ENCODE assay signal across 24 cellular contexts in the genomic region with DNA sequence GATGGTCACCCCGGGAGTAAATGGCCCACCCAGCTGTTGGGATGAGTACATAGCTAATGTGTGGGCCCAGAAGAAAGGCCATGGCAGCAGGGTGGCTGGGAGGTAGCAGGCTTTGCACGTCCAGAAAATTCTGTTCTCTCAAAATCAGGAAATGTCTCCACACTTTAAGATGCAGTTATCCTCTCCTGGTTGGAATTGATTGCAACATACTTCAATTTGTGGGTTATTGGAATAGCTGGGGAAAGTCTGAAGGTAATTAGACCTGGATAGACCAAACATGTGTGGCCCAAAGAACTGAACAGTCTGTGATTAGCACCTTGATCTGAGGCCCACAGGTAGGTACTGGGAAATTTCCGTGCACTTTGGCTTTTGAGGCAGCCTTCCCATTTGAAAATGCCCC. TPM values are rescaled to one million over a fixed set of nuclear protein-coding genes. Genes with fewer than 3 reads are reported as not detected.
A peak's percentile ranks its signal among the peaks of the same experiment; 100 is the strongest.
DNase-seq lines count a peak whose midpoint lies in the region; ATAC-seq, FAIRE-seq and TF ChIP-seq lines count a peak whose summit lies in the region.
"Had no signal": no experiment of that assay in that cellular context is flagged by ENCODE, and none has a peak within 500 bp of the region (broad histone marks: within the 10 kb centered on the region; RNA-seq: fewer than 3 reads in every experiment).

No MANE protein-coding gene starts in this region.

- H3K4ac ChIP-seq in trophoblast cell (ENCODE audit: low read depth, low read length) = no peak overlapping the region

- TF ChIP-seq CTCF in RWPE1 (conservative IDR thresholded peaks at IDR 0.05; ENCODE audit: low read depth) (no peak), K562 (IDR thresholded peaks at IDR 0.05 in 2 of 3, conservative IDR thresholded peaks at IDR 0.05 in 1 of 3; ENCODE audit: insufficient read depth in 2 of 3, low read depth in 1 of 3, low read length in 3 of 3) (no peak)

- no peak overlapping the region for H4K91ac ChIP-seq in trophoblast cell (ENCODE audit: low read depth, low read length)

- intact Hi-C loops in K562 (cut with micrococcal nuclease) = loop anchor here (5.0 kb wide), 1 partner anchor 266 kb away; a partner anchor contains a TSS

- no peak overlapping the region for H4K8ac ChIP-seq in trophoblast cell (ENCODE audit: low read depth, low read length)

- no peak for ATAC-seq in K562
- no peak for ATAC-seq in HG03442 (IDR thresholded peaks at IDR 0.05; ENCODE audit: unreplicated experiment)
- no peak for ATAC-seq in HG02981 (IDR thresholded peaks at IDR 0.05; ENCODE audit: unreplicated experiment)

- H3K79me1 ChIP-seq in trophoblast cell (ENCODE audit: low read length) = peaks cover 21% of the 10 kb centered on the region

- peak overlapping the region; percentile 71 for H2BK120ac ChIP-seq in trophoblast cell (ENCODE audit: insufficient read depth, low read length, poor library complexity)

- H3K18ac ChIP-seq in trophoblast cell (ENCODE audit: low read length) = no peak overlapping the region

- TF ChIP-seq POLR2A in K562 (conservative IDR thresholded peaks at IDR 0.05) = no peak

- H3K4me3 ChIP-seq in K562 (no peak overlapping the region), trophoblast cell (ENCODE audit: low read depth, low read length) (no peak overlapping the region)
- H3K4me3 ChIP-seq: GM23248, HAP-1 had no signal

- no peak for TF ChIP-seq EP300 in K562 (IDR thresholded peaks at IDR 0.05; ENCODE audit: low read length)

- H3K9me1 ChIP-seq in K562 (ENCODE audit: control insufficient read depth, insufficient read depth, low read length) = no peaks in the 10 kb centered on the region

- H4K12ac ChIP-seq in trophoblast cell (ENCODE audit: low read depth, low read length) = no peak overlapping the region

- no peak overlapping the region for H3K4me2 ChIP-seq in K562 (ENCODE audit: insufficient read depth, low read length)
- H3K4me2 ChIP-seq in trophoblast cell (ENCODE audit: low read length) = no peak overlapping the region

- CTCF ChIA-PET in RWPE1 (lab: Yijun Ruan, JAX) (interaction anchor here (1.7 kb wide), 1 partner anchor 18 kb away, joined by 4 read pairs; no protein-coding TSS in a partner anchor), K562 (lab: Yijun Ruan, JAX; ENCODE audit: low intra/inter-chr PET ratio) (no interaction called here)

- no peak overlapping the region for H3K14ac ChIP-seq in trophoblast cell (ENCODE audit: low read length)

- no peak for FAIRE-seq in K562 (lab: Jason Lieb, UNC)
- FAIRE-seq: A204.1, GM12891, GM19239 had no signal

- H3K23ac ChIP-seq in trophoblast cell (ENCODE audit: low read length) = no peak overlapping the region

- 18% methylated on average over 3 of the region's 3 CpGs for WGBS in K562 (ENCODE audit: insufficient coverage, low coverage, missing lambda C conversion rate)
- no CpG with 5 or more reads among the region's 3 CpGs for WGBS in trophoblast cell (ENCODE audit: extremely low coverage, insufficient coverage, insufficient read length)

- H2BK12ac ChIP-seq in trophoblast cell (ENCODE audit: low read length) = peak overlapping the region; percentile 94

- TF ChIP-seq RAD21 in K562 (CRISPR knock-in tag; conservative IDR thresholded peaks at IDR 0.05 in 1 of 2, IDR thresholded peaks at IDR 0.05 in 1 of 2) = no peak

- DNase-seq in RWPE1 (ENCODE audit: low spot score) = no peak
- DNase-seq in K562 (ENCODE audit: extremely low read depth in 1 of 4, low spot score in 3 of 4) = no peak
- no peak for DNase-seq in trophoblast cell
- no peak for DNase-seq in NCI-H446 (lab: John Stamatoyannopoulos, UW)
- DNase-seq: ACHN; BE2C; C1 segment of cervical spinal cord; CD4-positive, CD25-positive, alpha-beta regulatory T cell; CD8-positive, alpha-beta memory T cell; COR-L47; DMS 273 treated with DMSO at 0.1 percent for 48 hours; DMS53; DND-41 had no signal

- H3K79me2 ChIP-seq in K562 (ENCODE audit: control insufficient read depth, insufficient read depth, low read length) (no peaks in the 10 kb centered on the region), trophoblast cell (ENCODE audit: control insufficient read depth, insufficient read depth, low read length, poor library complexity) (peaks cover 1% of the 10 kb centered on the region)

- no peaks in the 10 kb centered on the region for H3K27me3 ChIP-seq in K562 (ENCODE audit: control insufficient read depth in 2 of 2, insufficient read depth in 2 of 2, low read length in 2 of 2)
- H3K27me3 ChIP-seq in trophoblast cell (ENCODE audit: insufficient read depth, low read length) = no peaks in the 10 kb centered on the region
- H3K27me3 ChIP-seq: BE2C had no signal

- H3K27ac ChIP-seq in RWPE1 (peak overlapping the region; percentile 72; the same call in 1 of the 2 replicates), K562 (ENCODE audit: extremely low read depth, low read depth, low read length) (no peak overlapping the region), trophoblast cell (ENCODE audit: low read depth, low read length) (no peak overlapping the region)
- H3K27ac ChIP-seq: HL-60 had no signal

- H3K4me1 ChIP-seq in K562 (replicated peaks in 1 of 2; ENCODE audit: control insufficient read depth in 2 of 2, insufficient read depth in 2 of 2, low read length in 2 of 2) = no peaks in the 10 kb centered on the region; a peak in 2 of 5 replicates
- peaks cover 19% of the 10 kb centered on the region in 2 experiments for H3K4me1 ChIP-seq in trophoblast cell (ENCODE audit: control insufficient read depth in 1 of 2, insufficient read depth in 2 of 2, low read length in 2 of 2)
- H3K4me1 ChIP-seq: BE2C had no signal

- BruUV-seq in K562 (replicated peaks; lab: Mats Ljungman, UMichigan) = no TSS peak

- no peak overlapping the region for H2AFZ ChIP-seq in K562 (ENCODE audit: low read depth, low read length)
- H2AFZ ChIP-seq in trophoblast cell (ENCODE audit: insufficient read depth, low read length, poor library complexity) = no peak overlapping the region
- H2AFZ ChIP-seq: GM23248 had no signal

- H3K9me3 ChIP-seq in K562 (replicated peaks; ENCODE audit: control insufficient read depth, insufficient read depth, low read depth, low read length) (no peaks in the 10 kb centered on the region), trophoblast cell (ENCODE audit: insufficient read depth, low read depth, low read length) (no peaks in the 10 kb centered on the region)
- H3K9me3 ChIP-seq: BE2C, HAP-1 had no signal

- POLR2A ChIA-PET in RWPE1 (lab: Yijun Ruan, JAX; ENCODE audit: low non-redundant PET) = interaction anchor here (0.7 kb wide), 1 partner anchor 40 kb away, joined by 3 read pairs; no protein-coding TSS in a partner anchor
- POLR2A ChIA-PET in K562 (lab: Yijun Ruan, JAX) = interaction anchor here (0.6 to 1.8 kb wide), 6 partner anchors 9 to 1057 kb away, joined by 3 to 4 read pairs (median 3); a partner anchor contains a TSS

- in situ Hi-C loops in K562 (cut with MboI) = no loop called here

- H4K20me1 ChIP-seq in K562 (replicated peaks; ENCODE audit: control insufficient read depth, insufficient read depth, low read length) = no peaks in the 10 kb centered on the region

- H3K36me3 ChIP-seq in K562 (ENCODE audit: control insufficient read depth, insufficient read depth, low read length) (no peaks in the 10 kb centered on the region), trophoblast cell (ENCODE audit: control insufficient read depth in 1 of 2, insufficient read depth in 2 of 2, low read length in 2 of 2) (no peaks in the 10 kb centered on the region)
- H3K36me3 ChIP-seq: BE2C, HAP-1 had no signal

- no peak overlapping the region for H3K9ac ChIP-seq in K562 (ENCODE audit: insufficient read depth in 1 of 2, low read depth in 2 of 2, low read length in 2 of 2)
- H3K9ac ChIP-seq in trophoblast cell (ENCODE audit: low read length) = no peak overlapping the region
- H3K9ac ChIP-seq: GM23248 had no signal

- no peak overlapping the region for H2BK5ac ChIP-seq in trophoblast cell (ENCODE audit: low read depth, low read length, poor library complexity)

- H2AK5ac ChIP-seq in trophoblast cell (ENCODE audit: low read length) = no peak overlapping the region

RNA-seq across cellular contexts. Expression of a gene that starts 30.2 kb away (rescaled TPM):
- 16.7 and 21.2 TPM in 2 replicates for total RNA-seq in K562 (2011; cell fraction: chromatin; rRNA removed; ENCODE audit: low replicate concordance)
- total RNA-seq in K562 (2011; cell fraction: nucleolus; rRNA removed) = 11.3 and 11.4 TPM in 2 replicates
- total RNA-seq in K562 (2011; cell fraction: nucleoplasm; rRNA removed) = 16.6 and 20.1 TPM in 2 replicates
- 19.4 and 22.9 TPM in 2 replicates for total RNA-seq in K562 (2014; rRNA removed)
- 48.8 and 50.2 TPM in 2 replicates for total RNA-seq in K562 (2014; rRNA removed; fragmentation: Illumina TruSeq; extraction: Trizol)
- total RNA-seq in K562 (2015; rRNA removed; fragmentation: Illumina TruSeq; extraction: Trizol) = 50.6 and 53.9 TPM in 2 replicates
- total RNA-seq in K562 (2021) = 59.3 and 61.3 TPM in 2 replicates
- polyA plus RNA-seq in K562 (2011; rRNA removed) = 42.7 and 51.0 TPM in 2 replicates
- polyA plus RNA-seq in K562 (2011; cell fraction: cytosol; rRNA removed) = 36.2 and 36.6 TPM in 2 replicates
- 10.2 and 11.7 TPM in 2 replicates for polyA plus RNA-seq in K562 (2011; cell fraction: nucleus; rRNA removed)
- 34.6 and 49.3 TPM in 2 replicates for polyA plus RNA-seq in K562 (2012)
- polyA plus RNA-seq in K562 (2014; fragmentation: Illumina TruSeq; extraction: Trizol) = 37.3 and 45.9 TPM in 2 replicates
- 10 to 100 TPM; 59.6 to 82.8 TPM for polyA plus RNA-seq in K562 (2014; fragmentation: Nextera tagmentation; extraction: Ambion mirVana)
- polyA plus RNA-seq in K562 (2014; rRNA removed) = 34.2 and 43.7 TPM in 2 replicates
- 41.9 and 45.6 TPM in 2 replicates for polyA minus RNA-seq in K562 (2011; rRNA and poly(A)+ RNA removed)
- 13.6 and 15.3 TPM in 2 replicates for polyA minus RNA-seq in K562 (2011; cell fraction: cytosol; rRNA and poly(A)+ RNA removed)
- polyA minus RNA-seq in K562 (2011; cell fraction: nucleus; rRNA and poly(A)+ RNA removed) = 3.8 and 6.0 TPM in 2 replicates
- polyA plus RNA-seq in trophoblast cell (2013) = 7.9 TPM in 2 replicates

RNA-seq across cellular contexts. Expression of a gene that starts 35.0 kb away (rescaled TPM):
- not detected in 2 replicates for total RNA-seq in K562 (2011; cell fraction: chromatin; rRNA removed; ENCODE audit: low replicate concordance)
- not detected in 2 replicates for total RNA-seq in K562 (2011; cell fraction: nucleolus; rRNA removed)
- not detected in 2 replicates for total RNA-seq in K562 (2011; cell fraction: nucleoplasm; rRNA removed)
- total RNA-seq in K562 (2014; rRNA removed) = not detected in 2 replicates
- total RNA-seq in K562 (2014; rRNA removed; fragmentation: Illumina TruSeq; extraction: Trizol) = not detected in 2 replicates
- total RNA-seq in K562 (2015; rRNA removed; fragmentation: Illumina TruSeq; extraction: Trizol) = not detected in 2 replicates
- total RNA-seq in K562 (2021) = 0.11 TPM in 1 of 2 replicates, not detected in the other
- polyA plus RNA-seq in K562 (2011; rRNA removed) = not detected in 2 replicates
- not detected in 2 replicates for polyA plus RNA-seq in K562 (2011; cell fraction: cytosol; rRNA removed)
- polyA plus RNA-seq in K562 (2011; cell fraction: nucleus; rRNA removed) = not detected in 2 replicates
- polyA plus RNA-seq in K562 (2012) = not detected in 2 replicates
- polyA plus RNA-seq in K562 (2014; fragmentation: Illumina TruSeq; extraction: Trizol) = not detected in 2 replicates
- polyA plus RNA-seq in K562 (2014; fragmentation: Nextera tagmentation; extraction: Ambion mirVana) = not detected
- polyA plus RNA-seq in K562 (2014; rRNA removed) = not detected in 2 replicates
- not detected in 2 replicates for polyA minus RNA-seq in K562 (2011; rRNA and poly(A)+ RNA removed)
- polyA minus RNA-seq in K562 (2011; cell fraction: cytosol; rRNA and poly(A)+ RNA removed) = not detected in 2 replicates
- polyA minus RNA-seq in K562 (2011; cell fraction: nucleus; rRNA and poly(A)+ RNA removed) = not detected in 2 replicates
- polyA plus RNA-seq in trophoblast cell (2013) = 0.99 and 1.1 TPM in 2 replicates
- total RNA-seq: G401, GM23248, H4, HT1080 had no signal
- polyA plus RNA-seq: GM23248 had no signal

RNA-seq across cellular contexts. Expression of a gene that starts 58.3 kb away (rescaled TPM):
- 36.6 and 41.8 TPM in 2 replicates for total RNA-seq in K562 (2011; cell fraction: chromatin; rRNA removed; ENCODE audit: low replicate concordance)
- 10.1 and 12.7 TPM in 2 replicates for total RNA-seq in K562 (2011; cell fraction: nucleolus; rRNA removed)
- total RNA-seq in K562 (2011; cell fraction: nucleoplasm; rRNA removed) = 13.9 and 15.3 TPM in 2 replicates
- total RNA-seq in K562 (2014; rRNA removed) (12.2 and 15.7 TPM in 2 replicates), K562 (2014; rRNA removed; fragmentation: Illumina TruSeq; extraction: Trizol) (22.2 and 24.5 TPM in 2 replicates), K562 (2015; rRNA removed; fragmentation: Illumina TruSeq; extraction: Trizol) (18.7 and 21.0 TPM in 2 replicates), K562 (2021) (19.7 and 20.4 TPM in 2 replicates)
- polyA plus RNA-seq in K562 (2011; rRNA removed) (18.1 and 18.4 TPM in 2 replicates), K562 (2014; fragmentation: Illumina TruSeq; extraction: Trizol) (8.5 and 9.2 TPM in 2 replicates), K562 (2014; fragmentation: Nextera tagmentation; extraction: Ambion mirVana) (1 to 10 TPM; 4.9 to 6.1 TPM), K562 (2014; rRNA removed) (7.9 and 8.8 TPM in 2 replicates)
- polyA plus RNA-seq in K562 (2011; cell fraction: cytosol; rRNA removed) = 6.6 and 10.7 TPM in 2 replicates
- polyA plus RNA-seq in K562 (2011; cell fraction: nucleus; rRNA removed) = 4.6 and 6.0 TPM in 2 replicates
- polyA plus RNA-seq in K562 (2012) = 6.2 and 6.5 TPM in 2 replicates
- 43.7 and 54.2 TPM in 2 replicates for polyA minus RNA-seq in K562 (2011; rRNA and poly(A)+ RNA removed)
- 13.9 and 15.0 TPM in 2 replicates for polyA minus RNA-seq in K562 (2011; cell fraction: cytosol; rRNA and poly(A)+ RNA removed)
- polyA minus RNA-seq in K562 (2011; cell fraction: nucleus; rRNA and poly(A)+ RNA removed) = 11.4 and 26.4 TPM in 2 replicates
- polyA plus RNA-seq in trophoblast cell (2013) = 11.4 and 11.6 TPM in 2 replicates
